ENCODE assay signal across 8 cellular contexts in genomic region chr13:27449081-27449603, GRCh38. TPM values are rescaled to one million over a fixed set of nuclear protein-coding genes. Genes with fewer than 3 reads are reported as not detected.
DNase-seq lines count a peak whose midpoint lies in the region; ATAC-seq, FAIRE-seq and TF ChIP-seq lines count a peak whose summit lies in the region.

No MANE protein-coding gene starts in this region.

- no peaks in the 10 kb centered on the region for H3K9me3 Mint-ChIP-seq in activated CD4-positive, alpha-beta T cell treated with anti-CD3 and anti-CD28 coated beads for 36 hours (ENCODE audit: low read depth)
- H3K9me3 Mint-ChIP-seq in activated T-helper 17 cell treated with anti-CD3 and anti-CD28 coated beads, Interleukin-2, amount 50 U/mL, for 72 hours: no peaks in the 10 kb centered on the region

- H3K4me1 Mint-ChIP-seq in activated CD4-positive, alpha-beta T cell treated with anti-CD3 and anti-CD28 coated beads for 36 hours: peaks cover 48% of the 10 kb centered on the region
- peaks cover 25% of the 10 kb centered on the region for H3K4me1 Mint-ChIP-seq in activated T-helper 17 cell treated with anti-CD3 and anti-CD28 coated beads, Interleukin-2, amount 50 U/mL, for 72 hours

- no peak for ATAC-seq in activated CD4-positive, alpha-beta T cell treated with anti-CD3 and anti-CD28 coated beads for 36 hours
- no peak for ATAC-seq in activated T-helper 17 cell treated with anti-CD3 and anti-CD28 coated beads, Interleukin-2, amount 50 U/mL, for 72 hours (replicated peaks)
- no peak for ATAC-seq in GM19023 (IDR thresholded peaks at IDR 0.05; ENCODE audit: unreplicated experiment)

- CTCF ChIA-PET in activated CD4-positive, alpha-beta T cell treated with anti-CD3 and anti-CD28 coated beads for 36 hours (lab: Charles Lee): interaction anchor here (1.1 to 3.0 kb wide), 2 partner anchors 23 to 27 kb away, joined by 3 to 23 read pairs; partner anchors contain the start of gene GTF3A

- POLR2A ChIA-PET in activated CD4-positive, alpha-beta T cell treated with anti-CD3 and anti-CD28 coated beads for 36 hours (lab: Charles Lee): interaction anchor here (5.3 kb wide), 1 partner anchor 23 kb away, joined by 42 read pairs; the partner anchor contains the start of gene GTF3A

- no peak for FAIRE-seq in kidney (lab: Jason Lieb, UNC)

- H3K9ac ChIP-seq in kidney (ENCODE audit: low read length in 2 of 2): peak overlapping the region; percentile 79 to 100

- no peaks in the 10 kb centered on the region for H3K27me3 Mint-ChIP-seq in activated CD4-positive, alpha-beta T cell treated with anti-CD3 and anti-CD28 coated beads for 36 hours
- no peaks in the 10 kb centered on the region for H3K27me3 Mint-ChIP-seq in activated T-helper 17 cell treated with anti-CD3 and anti-CD28 coated beads, Interleukin-2, amount 50 U/mL, for 72 hours

- H3K27ac Mint-ChIP-seq in activated CD4-positive, alpha-beta T cell treated with anti-CD3 and anti-CD28 coated beads for 36 hours: peak overlapping the region; percentile 99
- H3K27ac Mint-ChIP-seq in activated T-helper 17 cell treated with anti-CD3 and anti-CD28 coated beads, Interleukin-2, amount 50 U/mL, for 72 hours: peak overlapping the region; percentile 99

- peak overlapping the region; percentile 99 for H3K4me3 ChIP-seq in kidney (ENCODE audit: low read length in 2 of 2)

- no peaks in the 10 kb centered on the region for H3K9me3 ChIP-seq in kidney (ENCODE audit: control insufficient read depth in 1 of 2, low read length in 2 of 2)

- peaks cover 11% of the 10 kb centered on the region for H3K36me3 Mint-ChIP-seq in activated CD4-positive, alpha-beta T cell treated with anti-CD3 and anti-CD28 coated beads for 36 hours (ENCODE audit: low read depth)
- H3K36me3 Mint-ChIP-seq in activated T-helper 17 cell treated with anti-CD3 and anti-CD28 coated beads, Interleukin-2, amount 50 U/mL, for 72 hours (ENCODE audit: low read depth): peaks cover 18% of the 10 kb centered on the region

- H3K36me3 ChIP-seq in kidney (ENCODE audit: control insufficient read depth in 1 of 2, insufficient read depth in 2 of 2, low read length in 2 of 2): no peaks in the 10 kb centered on the region

- TF ChIP-seq CTCF in kidney (IDR thresholded peaks at IDR 0.05; ENCODE audit: borderline replicate concordance, extremely low read depth, insufficient read depth): no peak

- H3K4me3 Mint-ChIP-seq in activated CD4-positive, alpha-beta T cell treated with anti-CD3 and anti-CD28 coated beads for 36 hours: peak overlapping the region; percentile 89
- H3K4me3 Mint-ChIP-seq in activated T-helper 17 cell treated with anti-CD3 and anti-CD28 coated beads, Interleukin-2, amount 50 U/mL, for 72 hours: peak overlapping the region; percentile 99

- peaks cover 7 to 8% of the 10 kb centered on the region in 2 donors for H3K4me1 ChIP-seq in kidney (ENCODE audit: control insufficient read depth in 1 of 2, insufficient read depth in 1 of 2, low read depth in 1 of 2, low read length in 2 of 2)

- H3K27ac ChIP-seq in kidney (ENCODE audit: low read depth in 2 of 2, low read length in 2 of 2) (peak overlapping the region; percentile 99), temporal lobe (ENCODE audit: low read depth, low read length) (peak overlapping the region; percentile 97)

- DNase-seq in activated CD4-positive, alpha-beta T cell treated with anti-CD3 and anti-CD28 coated beads for 36 hours: no peak
- no peak for DNase-seq in activated CD4-positive, alpha-beta T cell treated with anti-CD3 and anti-CD28 coated beads for 4 hours
- DNase-seq in kidney (no peak), iPS-NIHi7 (ENCODE audit: extremely low spot score) (no peak), head of caudate nucleus (no peak)

- intact Hi-C loops in activated CD4-positive, alpha-beta T cell treated with anti-CD3 and anti-CD28 coated beads for 36 hours (cut with DNase I, micrococcal nuclease): no loop called here
- intact Hi-C loops in kidney (cut with DNase I) (no loop called here), head of caudate nucleus (cut with DNase I) (no loop called here)

RNA-seq across cellular contexts. Expression of gene MTIF3, which starts 1.2 kb away (rescaled TPM):
- 10 to 100 TPM; 27.5 to 43.0 TPM for total RNA-seq in activated CD4-positive, alpha-beta T cell treated with anti-CD3 and anti-CD28 coated beads for 36 hours
- 10 to 100 TPM; 36.2 to 41.2 TPM for total RNA-seq in activated T-helper 17 cell treated with anti-CD3 and anti-CD28 coated beads, Interleukin-2, amount 50 U/mL, for 72 hours
- total RNA-seq in kidney: 48.5 TPM
- 130 TPM for polyA plus RNA-seq in kidney (ENCODE audit: insufficient read depth, low read depth, low replicate concordance)
- 21.9 TPM for total RNA-seq in temporal lobe

RNA-seq across cellular contexts. Expression of gene GTF3A, which starts 24.7 kb away (rescaled TPM):
- 100 to 1,000 TPM; 177 to 208 TPM for total RNA-seq in activated CD4-positive, alpha-beta T cell treated with anti-CD3 and anti-CD28 coated beads for 36 hours
- total RNA-seq in activated T-helper 17 cell treated with anti-CD3 and anti-CD28 coated beads, Interleukin-2, amount 50 U/mL, for 72 hours: 100 to 1,000 TPM; 114 to 226 TPM
- total RNA-seq in kidney (64.8 TPM), temporal lobe (52.1 TPM)
- polyA plus RNA-seq in kidney (ENCODE audit: insufficient read depth, low read depth, low replicate concordance): 126 TPM
